ENCODE assay signal across 10 cellular contexts in the genomic region with DNA sequence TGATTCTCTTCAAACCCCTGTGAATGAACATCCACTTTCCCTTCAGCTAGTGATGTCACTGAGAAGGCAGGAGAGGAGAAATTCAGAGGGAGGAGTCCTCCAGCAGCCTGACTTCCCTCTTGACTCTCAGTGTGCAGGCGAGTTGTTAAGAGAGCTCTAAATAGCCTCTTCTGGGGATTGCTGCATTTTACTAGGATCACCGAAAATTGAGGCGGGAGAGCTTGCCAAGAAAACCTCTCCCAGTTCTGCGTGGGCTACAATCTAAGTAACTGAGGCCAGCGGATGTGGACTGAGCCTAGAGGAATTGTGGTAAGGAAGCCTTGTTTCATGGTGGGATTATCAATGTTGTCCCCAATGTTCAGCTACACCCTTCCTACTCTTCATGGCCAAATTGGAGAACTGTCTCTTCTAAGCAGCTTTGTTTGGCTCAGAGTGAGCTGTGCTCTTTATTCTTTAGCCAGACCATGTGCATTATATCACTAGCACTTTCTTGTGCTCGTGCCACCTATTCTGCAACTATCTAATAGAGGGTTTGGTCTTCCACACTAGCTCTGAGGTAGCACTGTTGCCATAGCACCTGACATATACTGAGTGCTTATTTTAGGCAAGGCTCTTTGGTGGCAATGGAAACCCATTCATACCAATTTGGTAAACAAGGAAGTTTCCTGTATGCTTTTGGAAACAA.
DNase-seq lines count a peak whose midpoint lies in the region; ATAC-seq and TF ChIP-seq lines count a peak whose summit lies in the region.
"Had no signal": no experiment of that assay in that cellular context is flagged by ENCODE, and none has a peak within 500 bp of the region (broad histone marks: within the 10 kb centered on the region; RNA-seq: fewer than 3 reads in every experiment).

No MANE protein-coding gene starts in this region.

- in situ Hi-C loops in brain microvascular endothelial cell (cut with HindIII; ENCODE audit: low pct_ligation_motif_present, low sequenced_read_pairs), result no loop called here

- H3K9me3 ChIP-seq in left lung (no peaks in the 10 kb centered on the region), tibial artery (no peaks in the 10 kb centered on the region)

- peak; percentile 4 for DNase-seq in DMS53 (lab: John Stamatoyannopoulos, UW)
- no peak for DNase-seq in DMS53 treated with DMSO at 0.1 percent for 48 hours (lab: John Stamatoyannopoulos, UW; ENCODE audit: unreplicated experiment)
- peak; percentile 47 for DNase-seq in brain microvascular endothelial cell
- DNase-seq in left lung, result peak in 1 of 2 donors; percentile 40
- peak; percentile 51 to 72 for DNase-seq in tibial artery
- no peak for DNase-seq in kidney tubule cell (ENCODE audit: low spot score)
- no peak for DNase-seq in SW480 (ENCODE audit: low spot score)
- DNase-seq in epidermal melanocyte (ENCODE audit: insufficient read length, low spot score), result no peak
- DNase-seq: H7 had no signal

- no peak overlapping the region for H3K27ac ChIP-seq in brain microvascular endothelial cell
- H3K27ac ChIP-seq in left lung, result no peak overlapping the region
- peak overlapping the region; percentile 49 to 52 for H3K27ac ChIP-seq in tibial artery
- H3K27ac ChIP-seq: 22Rv1 had no signal

- no peak for TF ChIP-seq CTCF in brain microvascular endothelial cell (IDR thresholded peaks at IDR 0.05; ENCODE audit: low read depth, low read length, missing control alignments)
- TF ChIP-seq CTCF in left lung (IDR thresholded peaks at IDR 0.05), result no peak
- no peak for TF ChIP-seq CTCF in tibial artery (IDR thresholded peaks at IDR 0.05)

- intact Hi-C loops in left lung (cut with DNase I) (no loop called here), tibial artery (cut with DNase I; ENCODE audit: low total_unique reads) (no loop called here)

- peak; percentile 89 for ATAC-seq in left lung

- H3K4me3 ChIP-seq in brain microvascular endothelial cell (ENCODE audit: low read depth, low read length) (no peak overlapping the region), left lung (no peak overlapping the region), tibial artery (no peak overlapping the region)

- H3K4me1 ChIP-seq in left lung (peaks cover 0 to 8% of the 10 kb centered on the region in 2 donors), tibial artery (peaks cover 0 to 19% (median 16%) of the 10 kb centered on the region in 4 donors)

- no peaks in the 10 kb centered on the region for H3K27me3 ChIP-seq in brain microvascular endothelial cell (replicated peaks)
- H3K27me3 ChIP-seq in left lung, result peaks cover 0 to 10% of the 10 kb centered on the region in 2 donors
- no peaks in the 10 kb centered on the region for H3K27me3 ChIP-seq in tibial artery

- H3K36me3 ChIP-seq in brain microvascular endothelial cell (replicated peaks) (no peaks in the 10 kb centered on the region), left lung (no peaks in the 10 kb centered on the region), tibial artery (no peaks in the 10 kb centered on the region)

Comparison
In these comparisons a context has a peak if more than half of its experiments do, and no peak if none do; other contexts are left out.
1. DNase-seq: peak in DMS53 (single experiment), brain microvascular endothelial cell (single experiment) and tibial artery (2 of 2); none in DMS53 treated with DMSO at 0.1 percent for 48 hours (single experiment), kidney tubule cell (single experiment), SW480 (single experiment) and epidermal melanocyte (single experiment).
2. H3K27ac ChIP-seq: peak in tibial artery (2 of 2); none in brain microvascular endothelial cell (single experiment) and left lung (0 of 2).